In the genomic region with DNA sequence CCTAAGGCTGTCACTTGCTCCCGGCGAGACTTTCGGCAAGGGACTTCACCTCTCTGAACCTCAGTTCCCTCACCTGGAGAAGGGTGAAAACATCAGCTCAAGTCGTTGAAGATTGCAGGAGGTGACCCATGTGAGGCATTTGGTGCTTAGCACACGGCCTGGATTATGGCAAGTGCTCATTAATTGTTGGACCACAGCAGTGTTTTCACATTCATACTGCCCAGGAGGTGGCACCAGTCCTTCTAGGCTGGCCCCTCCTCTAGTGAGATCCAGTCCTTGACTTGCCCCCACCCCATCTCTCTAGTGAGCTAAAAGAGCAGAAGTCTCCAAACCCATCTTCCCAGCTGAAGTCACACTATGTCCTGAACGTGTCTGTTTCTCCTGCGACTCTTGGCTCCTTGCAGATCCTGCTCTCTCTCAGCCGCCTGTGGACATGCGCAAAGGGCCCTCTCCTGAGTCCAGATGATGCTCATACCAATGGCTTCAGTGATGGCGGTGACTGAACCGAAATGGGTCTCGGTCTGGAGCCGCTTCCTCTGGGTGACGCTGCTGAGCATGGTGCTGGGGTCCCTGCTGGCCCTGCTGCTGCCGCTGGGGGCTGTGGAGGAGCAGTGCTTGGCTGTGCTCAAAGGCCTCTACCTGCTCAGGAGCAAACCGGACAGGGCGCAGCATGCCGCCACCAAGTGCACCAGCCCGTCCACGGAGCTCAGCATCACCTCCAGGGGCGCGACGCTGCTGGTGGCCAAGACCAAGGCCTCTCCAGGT, we compare ENCODE assay signal across 9 cellular contexts. TPM values are rescaled to one million over a fixed set of nuclear protein-coding genes. Genes with fewer than 3 reads are reported as not detected.
DNase-seq lines count a peak whose midpoint lies in the region; ATAC-seq and TF ChIP-seq lines count a peak whose summit lies in the region.
"Had no signal": no experiment of that assay in that cellular context is flagged by ENCODE, and none has a peak within 500 bp of the region (broad histone marks: within the 10 kb centered on the region; RNA-seq: fewer than 3 reads in every experiment).

No MANE protein-coding gene starts in this region.

- DNase-seq in GM12865 (ENCODE audit: low read depth) (peak; percentile 37), immature natural killer cell (no peak), tibial nerve (ENCODE audit: low spot score in 2 of 2) (no peak), NCI-H1694 (lab: John Stamatoyannopoulos, UW) (no peak), epidermal melanocyte (ENCODE audit: insufficient read length, low spot score) (no peak)
- DNase-seq: cerebellar nuclear complex had no signal

- H3K4me3 ChIP-seq in BLaER1 (no peak overlapping the region), GM12865 (ENCODE audit: low read depth, low read length) (no peak overlapping the region), tibial nerve (no peak overlapping the region)

- TF ChIP-seq CTCF in GM12865 (IDR thresholded peaks at IDR 0.05; ENCODE audit: insufficient read depth, low read depth, low read length, missing control alignments): no peak
- peak; percentile 25; the same call in 1 of the 2 replicates for TF ChIP-seq CTCF in VCaP (conservative IDR thresholded peaks at IDR 0.05)
- no peak for TF ChIP-seq CTCF in tibial nerve (IDR thresholded peaks at IDR 0.05)

- peaks cover 0 to 14% (median 13%) of the 10 kb centered on the region in 3 donors for H3K36me3 Mint-ChIP-seq in immature natural killer cell

- no peaks in the 10 kb centered on the region for H3K9me3 ChIP-seq in BLaER1
- no peaks in the 10 kb centered on the region for H3K9me3 ChIP-seq in tibial nerve

- H3K4me1 ChIP-seq in BLaER1: peaks cover 25% of the 10 kb centered on the region
- peaks cover 0 to 29% (median 10%) of the 10 kb centered on the region in 4 donors for H3K4me1 ChIP-seq in tibial nerve

- H3K9ac ChIP-seq in BLaER1: no peak overlapping the region

- H3K4me2 ChIP-seq in BLaER1: peak overlapping the region; percentile 91; the same call in 1 of the 2 replicates

- H3K36me3 ChIP-seq in BLaER1 (peaks cover 52% of the 10 kb centered on the region), tibial nerve (peaks cover 2 to 43% (median 9%) of the 10 kb centered on the region in 3 donors)

- 88 to 90% methylated on average over 23 of the region's 23 CpGs for WGBS in tibial nerve, 2 donors

- no peak for ATAC-seq in HG02588 (IDR thresholded peaks at IDR 0.05; ENCODE audit: unreplicated experiment)

- H3K27me3 ChIP-seq in BLaER1 (no peaks in the 10 kb centered on the region), tibial nerve (no peaks in the 10 kb centered on the region)

- peak overlapping the region; percentile 57 to 98 (median 92) for H3K4me3 Mint-ChIP-seq in immature natural killer cell

- peaks cover 5 to 12% (median 6%) of the 10 kb centered on the region in 3 donors for H3K27me3 Mint-ChIP-seq in immature natural killer cell (ENCODE audit: low read depth in 3 of 3)

- H3K27ac ChIP-seq in BLaER1: no peak overlapping the region
- H3K27ac ChIP-seq in VCaP: no peak overlapping the region
- H3K27ac ChIP-seq in tibial nerve: peak overlapping the region in 1 of 4 donors; percentile 75

- no peak for TF ChIP-seq POLR2A in tibial nerve (IDR thresholded peaks at IDR 0.05)

- H3K9me3 Mint-ChIP-seq in immature natural killer cell: no peaks in the 10 kb centered on the region

- H4K20me1 ChIP-seq in BLaER1: peaks cover 57% of the 10 kb centered on the region

- peaks cover 23 to 43% of the 10 kb centered on the region in 2 donors for H3K4me1 Mint-ChIP-seq in immature natural killer cell

- H3K27ac Mint-ChIP-seq in immature natural killer cell: peak overlapping the region; percentile 88 to 97 (median 96)

- TF ChIP-seq EP300 in tibial nerve (IDR thresholded peaks at IDR 0.05): no peak

RNA-seq across cellular contexts. Expression of gene FICD, which starts 1.6 kb away (rescaled TPM):
- polyA plus RNA-seq in immature natural killer cell: 1 to 10 TPM; 1.3 to 6.7 (median 2.3) TPM
- total RNA-seq in tibial nerve: 10 to 100 TPM in 1 of 4 donors, 1 to 10 TPM in 3; 4.8 to 13.2 (median 8.3) TPM

RNA-seq across cellular contexts. Expression of gene SART3, which starts 44.3 kb away (rescaled TPM):
- polyA plus RNA-seq in immature natural killer cell: 10 to 100 TPM; 21.5 to 51.1 (median 30.5) TPM
- 10 to 100 TPM; 51.3 to 70.1 (median 63.4) TPM for total RNA-seq in tibial nerve

RNA-seq across cellular contexts. Expression of gene ISCU, which starts 45.7 kb away (rescaled TPM):
- 100 to 1,000 TPM; 159 to 211 (median 178) TPM for polyA plus RNA-seq in immature natural killer cell
- 100 to 1,000 TPM; 172 to 269 (median 185) TPM for total RNA-seq in tibial nerve
